ENCODE assay signal across 8 cellular contexts in the genomic region with DNA sequence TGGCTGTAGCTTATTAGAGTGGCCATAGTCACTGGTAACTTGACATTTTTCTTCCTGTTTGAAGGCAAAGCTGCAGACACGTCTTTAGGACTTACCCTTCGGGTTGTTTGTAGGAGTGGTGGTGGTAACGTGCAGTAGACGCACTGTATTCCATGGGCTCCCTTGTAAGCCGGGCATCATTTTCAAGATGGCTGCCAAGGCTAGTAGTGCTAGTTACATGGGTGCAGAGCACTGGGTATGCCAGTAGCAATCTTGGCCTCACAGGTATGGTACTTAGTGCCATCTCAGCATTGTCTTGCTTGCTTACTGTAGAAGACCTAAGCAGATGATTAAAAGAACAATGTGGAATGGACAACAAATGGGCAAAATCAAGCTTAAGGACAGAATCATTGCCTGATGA. TPM values are rescaled to one million over a fixed set of nuclear protein-coding genes. Genes with fewer than 3 reads are reported as not detected.
A peak's percentile ranks its signal among the peaks of the same experiment; 100 is the strongest.
DNase-seq lines count a peak whose midpoint lies in the region; ATAC-seq, FAIRE-seq and TF ChIP-seq lines count a peak whose summit lies in the region.

No MANE protein-coding gene starts in this region.

- peaks cover 59% of the 10 kb centered on the region for H4K20me1 ChIP-seq in OCI-LY7 (ENCODE audit: insufficient read depth, low read length)

- H3K27ac Mint-ChIP-seq in natural killer cell = peak overlapping the region; percentile 83 to 93

- no peaks in the 10 kb centered on the region for H3K27me3 ChIP-seq in bronchial epithelial cell (ENCODE audit: control insufficient read depth, insufficient read depth, low read length)

- no peaks in the 10 kb centered on the region for H3K9me2 ChIP-seq in OCI-LY7 (ENCODE audit: insufficient read depth, low read length)

- H3K4me3 Mint-ChIP-seq in natural killer cell = peak overlapping the region; percentile 87

- CTCF ChIA-PET in OCI-LY7 (lab: Charles Lee; ENCODE audit: unreplicated experiment) = no interaction called here

- TF ChIP-seq CTCF in OCI-LY7 (conservative IDR thresholded peaks at IDR 0.05; ENCODE audit: low read length) (no peak), bronchial epithelial cell (IDR thresholded peaks at IDR 0.05; ENCODE audit: insufficient read depth, low read length, severe bottlenecking) (no peak), natural killer cell (IDR thresholded peaks at IDR 0.05) (no peak)

- peaks cover 63% of the 10 kb centered on the region for H3K36me3 ChIP-seq in OCI-LY7 (ENCODE audit: insufficient read depth, low read length)
- H3K36me3 ChIP-seq in bronchial epithelial cell (ENCODE audit: control insufficient read depth, insufficient read depth, low read length) = peaks cover 4% of the 10 kb centered on the region

- DNase-seq in DMS79 (lab: John Stamatoyannopoulos, UW) (peak; percentile 18), DMS79 treated with DMSO at 0.1 percent for 48 hours (lab: John Stamatoyannopoulos, UW) (no peak), OCI-LY7 (ENCODE audit: low spot score) (peak; percentile 31), bronchial epithelial cell (ENCODE audit: low read depth) (peak; percentile 36), natural killer cell (no peak), NCI-H2196 treated with DMSO at 0.1 percent for 48 hours (lab: John Stamatoyannopoulos, UW; ENCODE audit: unreplicated experiment) (no peak), UCSD-AML1 (lab: John Stamatoyannopoulos, UW; ENCODE audit: unreplicated experiment) (no peak)

- peak overlapping the region; percentile 98 for H3K4me2 ChIP-seq in OCI-LY7 (ENCODE audit: low read length)

- H2AFZ ChIP-seq in OCI-LY7 (ENCODE audit: low read length) = no peak overlapping the region

- no peaks in the 10 kb centered on the region for H3K27me3 Mint-ChIP-seq in natural killer cell (ENCODE audit: low read depth in 2 of 2)

- intact Hi-C loops in OCI-LY7 (cut with micrococcal nuclease; ENCODE audit: unreplicated experiment) = loop anchor here (5.0 kb wide), 1 partner anchor 258 kb away; no protein-coding TSS in a partner anchor
- intact Hi-C loops in natural killer cell (cut with micrococcal nuclease) = loop anchor here (5.0 kb wide), 2 partner anchors 83 to 222 kb away; partner anchors contain the start of genes C1orf50, CCDC30 and P3H1

- POLR2A ChIA-PET in OCI-LY7 (lab: Charles Lee) = interaction anchor here (1.8 to 2.4 kb wide), 2 partner anchors 8 to 22 kb away, joined by 5 to 8 read pairs; no protein-coding TSS in a partner anchor

- H3K9me3 ChIP-seq in OCI-LY7 (ENCODE audit: low read length) = no peaks in the 10 kb centered on the region

- H3K27ac ChIP-seq in OCI-LY7 (ENCODE audit: low read depth, low read length, poor library complexity, severe bottlenecking) = no peak overlapping the region

- no TSS peak for BruUV-seq in OCI-LY7 (replicated peaks; lab: Mats Ljungman, UMichigan)

- no peaks in the 10 kb centered on the region for H3K36me3 Mint-ChIP-seq in natural killer cell

- H3K4me3 ChIP-seq in OCI-LY7 (ENCODE audit: low read depth, low read length, poor library complexity, severe bottlenecking) (peak overlapping the region; percentile 84), bronchial epithelial cell (ENCODE audit: low read depth, low read length) (peak overlapping the region; percentile 69)

- no peak for FAIRE-seq in bronchial epithelial cell (lab: Jason Lieb, UNC)

- peaks cover 70% of the 10 kb centered on the region for H3K4me1 ChIP-seq in OCI-LY7 (ENCODE audit: insufficient read depth, low read length, poor library complexity, severe bottlenecking)

- no peak for ATAC-seq in natural killer cell
- no peak for ATAC-seq in HG03196 (IDR thresholded peaks at IDR 0.05; ENCODE audit: unreplicated experiment)

- peaks cover 81% of the 10 kb centered on the region for H3K79me2 ChIP-seq in OCI-LY7 (ENCODE audit: insufficient read depth, low read depth, low read length)

- no peaks in the 10 kb centered on the region for H3K9me3 Mint-ChIP-seq in natural killer cell

- H3K4me1 Mint-ChIP-seq in natural killer cell = peaks cover 66 to 71% of the 10 kb centered on the region in 2 donors

RNA-seq across cellular contexts. Expression of gene YBX1, which starts 1.9 kb away (rescaled TPM):
- 750 and 887 TPM in 2 replicates for total RNA-seq in OCI-LY7 (2014; rRNA removed; shearing (Covaris generic))
- total RNA-seq in OCI-LY7 (2022) (956 and 965 TPM in 2 replicates), bronchial epithelial cell (1,123 and 1,188 TPM in 2 replicates), natural killer cell (100 to 1,000 TPM; 239 to 305 (median 279) TPM)

RNA-seq across cellular contexts. Expression of gene PPIH, which starts 25.9 kb away (rescaled TPM):
- total RNA-seq in OCI-LY7 (2014; rRNA removed; shearing (Covaris generic)) = 74.4 and 95.7 TPM in 2 replicates
- total RNA-seq in OCI-LY7 (2022) (81.3 and 100 TPM in 2 replicates), bronchial epithelial cell (21.9 and 40.8 TPM in 2 replicates), natural killer cell (10 to 100 TPM; 41.2 to 50.3 (median 43.1) TPM)

RNA-seq across cellular contexts. Expression of gene CLDN19, which starts 55.9 kb away (rescaled TPM):
- total RNA-seq in OCI-LY7 (2014; rRNA removed; shearing (Covaris generic)) = not detected in 2 replicates
- total RNA-seq in OCI-LY7 (2022) (not detected in 2 replicates), bronchial epithelial cell (not detected in 2 replicates), natural killer cell (not detected)

Comparison
In these comparisons a context has a peak if more than half of its experiments do, and no peak if none do; other contexts are left out.
1. DNase-seq: peak in DMS79 (single experiment), OCI-LY7 (single experiment) and bronchial epithelial cell (single experiment); none in DMS79 treated with DMSO at 0.1 percent for 48 hours (single experiment), natural killer cell (single experiment), NCI-H2196 treated with DMSO at 0.1 percent for 48 hours (single experiment) and UCSD-AML1 (single experiment).